Comparison of ENCODE assay signal across 17 cellular contexts in genomic region chr9:129441852-129442251, GRCh38.
"Had no signal": no experiment of that assay in that cellular context is flagged by ENCODE, and none has a peak within 500 bp of the region (broad histone marks: within the 10 kb centered on the region; RNA-seq: fewer than 3 reads in every experiment).

No MANE protein-coding gene starts in this region.

- H3K27ac Mint-ChIP-seq: activated B cell treated with CpG ODN at 0.5 μM for 24 hours; activated CD4-positive, alpha-beta T cell treated with anti-CD3 and anti-CD28 coated beads, Interleukin-2, amount 10 ng/mL, durations not matched to agents 24 days and 14 days; activated naive CD4-positive, alpha-beta T cell treated with anti-CD3 and anti-CD28 coated beads, Interleukin-2, amount 10 ng/mL, durations not matched to agents 7 days and 5 days; activated T-helper 17 cell treated with anti-CD3 and anti-CD28 coated beads, Interleukin-2, amount 50 U/mL, for 72 hours; stimulated activated naive CD8-positive, alpha-beta T cell treated with anti-CD3 and anti-CD28 coated beads, Interleukin-15, Interleukin-2, amounts not matched to agents 100 ng/mL and 50 ng/mL, for 24 hours had no signal

- H3K4me3 ChIP-seq: adrenal gland, lung, pancreas had no signal

- DNase-seq: activated B cell treated with CpG ODN at 0.5 μM for 24 hours; activated CD4-positive, alpha-beta T cell treated with anti-CD3 and anti-CD28 coated beads, Interleukin-2, amount 10 ng/mL, durations not matched to agents 24 days and 14 days; activated CD8-positive, alpha-beta memory T cell treated with anti-CD3 and anti-CD28 coated beads for 24 hours; activated naive CD4-positive, alpha-beta T cell treated with anti-CD3 and anti-CD28 coated beads, Interleukin-2, amount 10 ng/mL, durations not matched to agents 7 days and 5 days; activated T-cell treated with anti-CD3 and anti-CD28 coated beads for 4 hours; adrenal gland; dermis blood vessel endothelial cell; erythroblast; hippocampal formation; stimulated activated CD4-positive, alpha-beta T cell treated with anti-CD3 and anti-CD28 coated beads, Interleukin-4, amount 100 ng/mL, for 1 hour; stimulated activated CD8-positive, alpha-beta memory T cell treated with anti-CD3 and anti-CD28 coated beads, Interleukin-4, amount 100 ng/mL, for 48 hours; T-helper 1 cell had no signal

- H3K9me3 Mint-ChIP-seq: activated CD4-positive, alpha-beta T cell treated with anti-CD3 and anti-CD28 coated beads, Interleukin-2, amount 10 ng/mL, durations not matched to agents 24 days and 14 days; activated T-helper 17 cell treated with anti-CD3 and anti-CD28 coated beads, Interleukin-2, amount 50 U/mL, for 72 hours; natural killer cell treated with Interleukin-12 subunit alpha and Interleukin-12 subunit beta and Interleukin-15 and Interleukin-18, amount 100 ng/mL, for 72 hours; stimulated activated naive CD8-positive, alpha-beta T cell treated with anti-CD3 and anti-CD28 coated beads, Interleukin-15, Interleukin-2, amounts not matched to agents 100 ng/mL and 50 ng/mL, for 24 hours had no signal

- H3K27ac ChIP-seq: adrenal gland, pancreas had no signal

- H3K9me3 ChIP-seq: adrenal gland, pancreas had no signal

- H3K36me3 Mint-ChIP-seq: activated naive CD4-positive, alpha-beta T cell treated with anti-CD3 and anti-CD28 coated beads, Interleukin-2, amount 10 ng/mL, durations not matched to agents 7 days and 5 days; natural killer cell treated with Interleukin-12 subunit alpha and Interleukin-12 subunit beta and Interleukin-15 and Interleukin-18, amount 100 ng/mL, for 72 hours had no signal

- H3K27me3 ChIP-seq: adrenal gland, pancreas had no signal

- ATAC-seq: activated T-helper 17 cell treated with anti-CD3 and anti-CD28 coated beads, Interleukin-2, amount 50 U/mL, for 72 hours; natural killer cell treated with Interleukin-12 subunit alpha and Interleukin-12 subunit beta and Interleukin-15 and Interleukin-18, amount 100 ng/mL, for 72 hours had no signal

- H3K4me3 Mint-ChIP-seq: activated B cell treated with CpG ODN at 0.5 μM for 24 hours; activated CD4-positive, alpha-beta T cell treated with anti-CD3 and anti-CD28 coated beads, Interleukin-2, amount 10 ng/mL, durations not matched to agents 24 days and 14 days; activated naive CD4-positive, alpha-beta T cell treated with anti-CD3 and anti-CD28 coated beads, Interleukin-2, amount 10 ng/mL, durations not matched to agents 7 days and 5 days; activated T-helper 17 cell treated with anti-CD3 and anti-CD28 coated beads, Interleukin-2, amount 50 U/mL, for 72 hours; natural killer cell treated with Interleukin-12 subunit alpha and Interleukin-12 subunit beta and Interleukin-15 and Interleukin-18, amount 100 ng/mL, for 72 hours; stimulated activated naive CD8-positive, alpha-beta T cell treated with anti-CD3 and anti-CD28 coated beads, Interleukin-15, Interleukin-2, amounts not matched to agents 100 ng/mL and 50 ng/mL, for 24 hours had no signal

- H3K36me3 ChIP-seq: adrenal gland, pancreas had no signal
